Comparison of ENCODE assay signal across 8 cellular contexts in the genomic region with DNA sequence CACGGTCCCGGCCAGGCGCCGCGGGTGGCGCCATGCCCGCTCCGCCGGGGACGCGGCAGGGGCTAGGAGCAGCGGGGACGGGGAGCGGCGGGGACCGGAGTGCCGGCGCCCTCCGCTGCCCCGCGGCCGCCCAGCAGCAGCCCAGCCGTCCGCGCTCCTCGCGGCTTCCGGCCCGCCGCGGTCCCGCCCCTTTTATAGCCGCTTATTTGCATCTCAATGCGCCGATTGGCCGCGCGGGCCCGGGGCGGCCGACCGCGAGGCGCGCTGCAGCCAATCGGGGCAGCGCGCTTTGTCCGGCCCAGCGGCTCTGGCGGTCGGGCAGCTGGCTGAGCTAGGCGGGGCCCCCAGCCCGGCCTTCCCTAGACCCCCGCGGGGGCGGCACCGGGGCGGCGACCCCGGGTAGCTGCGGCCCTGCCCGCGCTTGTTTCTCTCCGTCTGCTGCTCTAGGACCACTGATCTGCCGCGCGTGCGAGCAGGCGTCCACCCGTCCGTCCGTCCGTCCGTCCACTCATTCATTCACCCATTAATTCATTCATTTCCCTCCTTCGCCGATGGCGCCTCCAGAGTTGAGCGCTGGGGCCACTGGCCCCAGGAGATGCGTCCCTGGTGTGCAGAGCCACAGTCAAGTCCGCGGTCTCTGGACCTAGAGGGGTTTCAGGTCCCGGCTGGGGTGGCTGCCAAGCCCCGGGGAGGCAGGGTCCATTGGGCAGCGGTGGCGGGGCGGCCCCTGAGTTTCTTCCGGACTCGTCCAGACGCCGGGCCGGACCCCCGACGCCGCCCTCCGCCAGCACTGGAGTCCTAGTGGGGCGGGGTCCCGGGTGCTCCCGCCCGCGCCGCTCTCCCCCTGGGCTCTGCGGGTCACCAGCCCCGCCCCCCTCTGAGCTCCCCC. TPM values are rescaled to one million over a fixed set of nuclear protein-coding genes. Genes with fewer than 3 reads are reported as not detected.
DNase-seq lines count a peak whose midpoint lies in the region; ATAC-seq and TF ChIP-seq lines count a peak whose summit lies in the region.

A gene with protein sequence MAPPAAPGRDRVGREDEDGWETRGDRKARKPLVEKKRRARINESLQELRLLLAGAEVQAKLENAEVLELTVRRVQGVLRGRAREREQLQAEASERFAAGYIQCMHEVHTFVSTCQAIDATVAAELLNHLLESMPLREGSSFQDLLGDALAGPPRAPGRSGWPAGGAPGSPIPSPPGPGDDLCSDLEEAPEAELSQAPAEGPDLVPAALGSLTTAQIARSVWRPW (minus strand): TSS at position 167 of the 889 bp plus-strand sequence. CDS start 133 bp downstream, at position 34.

- TF ChIP-seq POLR2A in stomach (IDR thresholded peaks at IDR 0.05) = no peak

- peaks cover 2% of the 10 kb centered on the region for H3K9me2 ChIP-seq in GM23338 (ENCODE audit: insufficient read depth)

- H3K9me3 Mint-ChIP-seq in GM23338 = peaks cover 8% of the 10 kb centered on the region

- ATAC-seq in GM23338 (peak; percentile 77), foreskin keratinocyte (peak; percentile 85)

- H3K4me1 ChIP-seq in GM23338 (ENCODE audit: insufficient read depth) (peaks cover 7% of the 10 kb centered on the region; the same call in 1 of the 2 replicates), foreskin keratinocyte (no peaks in the 10 kb centered on the region), neuron (ENCODE audit: insufficient read depth, low read length) (peaks cover 13% of the 10 kb centered on the region), stomach (peaks cover 28 to 46% (median 37%) of the 10 kb centered on the region in 4 donors)

- H3K36me3 Mint-ChIP-seq in GM23338 (ENCODE audit: low read depth) = peaks cover 9% of the 10 kb centered on the region

- H3K4me2 ChIP-seq in GM23338 = peak within 1 kb of the TSS; percentile 94

- TF ChIP-seq CTCF in GM23338 (conservative IDR thresholded peaks at IDR 0.05; ENCODE audit: low read depth in 2 of 2) = no peak
- TF ChIP-seq CTCF in LNCaP clone FGC (IDR thresholded peaks at IDR 0.05; ENCODE audit: control insufficient read depth, extremely low read depth, insufficient read depth) = peak; percentile 22; the same call in 1 of the 2 replicates
- TF ChIP-seq CTCF in RWPE1 (conservative IDR thresholded peaks at IDR 0.05; ENCODE audit: low read depth) = no peak
- TF ChIP-seq CTCF in foreskin keratinocyte (conservative IDR thresholded peaks at IDR 0.05) = peak; percentile 21
- TF ChIP-seq CTCF in stomach (IDR thresholded peaks at IDR 0.05) = no peak

- H3K9me3 ChIP-seq in neuron (ENCODE audit: low read length) (no peaks in the 10 kb centered on the region), stomach (no peaks in the 10 kb centered on the region)

- peaks cover 4% of the 10 kb centered on the region; the same call in 1 of the 2 replicates for H3F3A ChIP-seq in GM23338 (replicated peaks; ENCODE audit: low read depth)

- peak within 1 kb of the TSS; percentile 76 for H3K4me3 Mint-ChIP-seq in GM23338

- peak within 1 kb of the TSS; percentile 33; the same call in 1 of the 2 replicates for H3K27ac Mint-ChIP-seq in GM23338

- H3K36me3 ChIP-seq in GM23338 (ENCODE audit: insufficient read depth) (no peaks in the 10 kb centered on the region), neuron (ENCODE audit: insufficient read depth, low read length) (peaks cover 1% of the 10 kb centered on the region), stomach (peaks cover 1 to 18% (median 13%) of the 10 kb centered on the region in 4 donors)

- H3K27me3 ChIP-seq in GM23338 (ENCODE audit: insufficient read depth) (peaks cover 59% of the 10 kb centered on the region), foreskin keratinocyte (peaks cover 61% of the 10 kb centered on the region), neuron (ENCODE audit: insufficient read depth, low read length) (no peaks in the 10 kb centered on the region), stomach (peaks cover 0 to 35% (median 16%) of the 10 kb centered on the region in 3 donors)

- no peaks in the 10 kb centered on the region for H3K79me2 ChIP-seq in GM23338 (replicated peaks; ENCODE audit: insufficient read depth)

- WGBS in stomach, 5 donors = 1 to 2% (median 1%) methylated on average over 24 to 103 of the region's 104 CpGs

- H2AFZ ChIP-seq in GM23338 (peak within 1 kb of the TSS; percentile 98), neuron (ENCODE audit: low read depth, low read length) (peak within 1 kb of the TSS; percentile 82)

- peaks cover 40% of the 10 kb centered on the region for H3K27me3 Mint-ChIP-seq in GM23338 (ENCODE audit: insufficient read depth, low read depth, poor library complexity)

- intact Hi-C loops in stomach (cut with DNase I; ENCODE audit: low total_unique reads) = no loop called here

- H3K4me1 Mint-ChIP-seq in GM23338 = peaks cover 20% of the 10 kb centered on the region

- H4K20me1 ChIP-seq in GM23338 (replicated peaks; ENCODE audit: insufficient read depth) = peaks cover 6% of the 10 kb centered on the region; the same call in 1 of the 2 replicates

- CTCF ChIA-PET in RWPE1 (lab: Yijun Ruan, JAX) = interaction anchor here (0.5 to 0.7 kb wide), 4 partner anchors 17 to 372 kb away, joined by 3 to 5 read pairs (median 3); no protein-coding TSS in a partner anchor

- no peak for TF ChIP-seq EP300 in stomach (IDR thresholded peaks at IDR 0.05)

- POLR2A ChIA-PET in RWPE1 (lab: Yijun Ruan, JAX; ENCODE audit: low non-redundant PET) = no interaction called here

- H3K27ac ChIP-seq in GM23338 (ENCODE audit: low read depth) (peak within 1 kb of the TSS; percentile 87; the same call in 1 of the 2 replicates), RWPE1 (peak within 1 kb of the TSS; percentile 32), foreskin keratinocyte (no peak within 1 kb of the TSS), stomach (peak within 1 kb of the TSS; percentile 58 to 86 (median 77))

- H3K4me3 ChIP-seq in GM23338 = peak within 1 kb of the TSS; percentile 72
- peak within 1 kb of the TSS; percentile 66 for H3K4me3 ChIP-seq in LNCaP clone FGC (ENCODE audit: low read depth, low read length)
- H3K4me3 ChIP-seq in neuron (ENCODE audit: low read length) = peak within 1 kb of the TSS; percentile 81
- peak within 1 kb of the TSS; percentile 62 to 78 (median 76) for H3K4me3 ChIP-seq in stomach

- DNase-seq in Daoy (ENCODE audit: low read depth) (peak; percentile 94), GM23338 (ENCODE audit: low spot score) (peak; percentile 95), LNCaP clone FGC (ENCODE audit: low read depth) (no peak), RWPE1 (ENCODE audit: low spot score) (peak; percentile 91), foreskin keratinocyte (peak; percentile 19 to 51), stomach (peak; percentile 94)
- peak; percentile 59 for DNase-seq in activated effector memory CD4-positive, alpha-beta T cell treated with Interleukin-2 at 50 U/mL for 16 hours

TF ChIP-seq in GM23338, 12 proteins besides CTCF, POLR2A, EP300 and RAD21:
- TF ChIP-seq NANOG (IDR thresholded peaks at IDR 0.05; ENCODE audit: borderline replicate concordance) = no peak
- TF ChIP-seq POLR2AphosphoS5 (IDR thresholded peaks at IDR 0.05; ENCODE audit: low read depth) = peak; percentile 82
- TF ChIP-seq ZNF114 (CRISPR knock-in tag; IDR thresholded peaks at IDR 0.05) = peak; percentile 50; the same call in 1 of the 2 replicates

RNA-seq across cellular contexts. Expression of the gene that starts here (rescaled TPM):
- 9.8 and 13.1 TPM in 2 replicates for total RNA-seq in Daoy (2014; rRNA removed; shearing (Covaris generic))
- total RNA-seq in GM23338 (2014; rRNA removed; shearing (Covaris generic)) = 76.3 and 85.5 TPM in 2 replicates
- polyA plus RNA-seq in GM23338 (2016; fragmentation: Nextera tagmentation; extraction: Ambion mirVana) (38.8 and 42.7 TPM in 2 replicates), foreskin keratinocyte (5.1 and 5.4 TPM in 2 replicates), stomach (10 to 100 TPM; 10.8 to 20.0 (median 17.0) TPM)
- total RNA-seq in foreskin keratinocyte (3.2 and 3.4 TPM in 2 replicates), stomach (100 to 1,000 TPM in 1 of 5 donors, 10 to 100 TPM in 1, 1 to 10 TPM in 2, not detected in 1; 6.7 to 222 (median 45.5) TPM)

Comparison
In these comparisons a context has a peak if more than half of its experiments do, and no peak if none do; other contexts are left out.
1. CTCF ChIP-seq: peak in LNCaP clone FGC (single experiment) and foreskin keratinocyte (single experiment); none in GM23338 (0 of 2), RWPE1 (single experiment) and stomach (0 of 7).
2. Peak in every context shown above with its lines, with median percentiles within 50 percentile points of each other: H3K4me3 ChIP-seq.